ENCODE assay signal across 10 cellular contexts in genomic region chr6:167824591-167825041, GRCh38. TPM values are rescaled to one million over a fixed set of nuclear protein-coding genes. Genes with fewer than 3 reads are reported as not detected.
DNase-seq lines count a peak whose midpoint lies in the region; ATAC-seq and TF ChIP-seq lines count a peak whose summit lies in the region.
"Had no signal": no experiment of that assay in that cellular context is flagged by ENCODE, and none has a peak within 500 bp of the region (broad histone marks: within the 10 kb centered on the region; RNA-seq: fewer than 3 reads in every experiment).

No MANE protein-coding gene starts in this region.

- no peaks in the 10 kb centered on the region for H3K36me3 ChIP-seq in CD4-positive, CD25-positive, alpha-beta regulatory T cell (ENCODE audit: control insufficient read depth, insufficient read depth, low read length)
- H3K36me3 ChIP-seq: stomach had no signal

- no peak overlapping the region for H3K4me3 ChIP-seq in CD4-positive, CD25-positive, alpha-beta regulatory T cell (ENCODE audit: low read depth, low read length)

- TF ChIP-seq CTCF in HFFc6 (IDR thresholded peaks at IDR 0.05) (no peak), nephron progenitor cell (IDR thresholded peaks at IDR 0.05) (no peak)

- peaks cover 17% of the 10 kb centered on the region for H3K4me1 ChIP-seq in CD4-positive, CD25-positive, alpha-beta regulatory T cell (ENCODE audit: control insufficient read depth, insufficient read depth, low read length, poor library complexity, severe bottlenecking)

- peak overlapping the region; percentile 66 to 94 (median 84) for H3K4me3 Mint-ChIP-seq in CD4-positive, CD25-positive, alpha-beta regulatory T cell
- peak overlapping the region; percentile 89 for H3K4me3 Mint-ChIP-seq in HFFc6
- H3K4me3 Mint-ChIP-seq in effector memory CD8-positive, alpha-beta T cell = peak overlapping the region; percentile 85 to 90
- peak overlapping the region; percentile 95 for H3K4me3 Mint-ChIP-seq in nephron progenitor cell
- H3K4me3 Mint-ChIP-seq in stimulated activated memory B cell treated with anti-CD40 and anti-IgM and Interleukin-4, amounts not matched to agents 10 μg/mL and 1 μg/mL and 100 μg/mL, for 72 hours = no peak overlapping the region

- H3K9me3 Mint-ChIP-seq in CD4-positive, CD25-positive, alpha-beta regulatory T cell = peaks cover 0 to 1% (median 0%) of the 10 kb centered on the region in 7 donors
- H3K9me3 Mint-ChIP-seq in HFFc6 (no peaks in the 10 kb centered on the region), nephron progenitor cell (no peaks in the 10 kb centered on the region)
- H3K9me3 Mint-ChIP-seq in effector memory CD8-positive, alpha-beta T cell = no peaks in the 10 kb centered on the region
- H3K9me3 Mint-ChIP-seq in stimulated activated memory B cell treated with anti-CD40 and anti-IgM and Interleukin-4, amounts not matched to agents 10 μg/mL and 1 μg/mL and 100 μg/mL, for 72 hours = no peaks in the 10 kb centered on the region

- peaks cover 51% of the 10 kb centered on the region for H3K27me3 Mint-ChIP-seq in CD4-positive, CD25-positive, alpha-beta regulatory T cell
- H3K27me3 Mint-ChIP-seq in HFFc6 (ENCODE audit: insufficient read depth) (no peaks in the 10 kb centered on the region; the same call in 1 of the 2 replicates), nephron progenitor cell (ENCODE audit: low read depth, poor library complexity) (peaks cover 12% of the 10 kb centered on the region)
- H3K27me3 Mint-ChIP-seq in effector memory CD8-positive, alpha-beta T cell = peaks cover 33 to 57% of the 10 kb centered on the region in 2 donors
- H3K27me3 Mint-ChIP-seq in stimulated activated memory B cell treated with anti-CD40 and anti-IgM and Interleukin-4, amounts not matched to agents 10 μg/mL and 1 μg/mL and 100 μg/mL, for 72 hours = peaks cover 21% of the 10 kb centered on the region

- no peaks in the 10 kb centered on the region for H3K36me3 Mint-ChIP-seq in CD4-positive, CD25-positive, alpha-beta regulatory T cell
- H3K36me3 Mint-ChIP-seq in HFFc6 (ENCODE audit: low read depth) (no peaks in the 10 kb centered on the region), nephron progenitor cell (ENCODE audit: low read depth) (peaks cover 23% of the 10 kb centered on the region)
- H3K36me3 Mint-ChIP-seq in effector memory CD8-positive, alpha-beta T cell (ENCODE audit: insufficient read depth) = peaks cover 19% of the 10 kb centered on the region
- no peaks in the 10 kb centered on the region for H3K36me3 Mint-ChIP-seq in stimulated activated memory B cell treated with anti-CD40 and anti-IgM and Interleukin-4, amounts not matched to agents 10 μg/mL and 1 μg/mL and 100 μg/mL, for 72 hours

- no peak for ATAC-seq in CD4-positive, CD25-positive, alpha-beta regulatory T cell (ENCODE audit: low read depth in 2 of 2)
- ATAC-seq in effector memory CD8-positive, alpha-beta T cell (replicated peaks) = no peak
- ATAC-seq in HG02588 (IDR thresholded peaks at IDR 0.05; ENCODE audit: unreplicated experiment) (no peak), GM18909 (IDR thresholded peaks at IDR 0.05; ENCODE audit: poor library complexity, unreplicated experiment) (no peak)
- no peak for ATAC-seq in stimulated activated memory B cell treated with anti-CD40 and anti-IgM and Interleukin-4, amounts not matched to agents 10 μg/mL and 1 μg/mL and 100 μg/mL, for 72 hours

- H3K27ac Mint-ChIP-seq in CD4-positive, CD25-positive, alpha-beta regulatory T cell = no peak overlapping the region
- peak overlapping the region; percentile 80 for H3K27ac Mint-ChIP-seq in HFFc6
- H3K27ac Mint-ChIP-seq in effector memory CD8-positive, alpha-beta T cell = no peak overlapping the region
- H3K27ac Mint-ChIP-seq in nephron progenitor cell = no peak overlapping the region
- no peak overlapping the region for H3K27ac Mint-ChIP-seq in stimulated activated memory B cell treated with anti-CD40 and anti-IgM and Interleukin-4, amounts not matched to agents 10 μg/mL and 1 μg/mL and 100 μg/mL, for 72 hours

- peaks cover 10 to 38% (median 15%) of the 10 kb centered on the region in 4 donors for H3K4me1 Mint-ChIP-seq in CD4-positive, CD25-positive, alpha-beta regulatory T cell
- peaks cover 44% of the 10 kb centered on the region for H3K4me1 Mint-ChIP-seq in HFFc6 (ENCODE audit: low read depth)
- H3K4me1 Mint-ChIP-seq in effector memory CD8-positive, alpha-beta T cell (ENCODE audit: low read depth in 2 of 2) = peaks cover 12% of the 10 kb centered on the region in 2 donors
- H3K4me1 Mint-ChIP-seq in nephron progenitor cell = peaks cover 42% of the 10 kb centered on the region
- peaks cover 26% of the 10 kb centered on the region for H3K4me1 Mint-ChIP-seq in stimulated activated memory B cell treated with anti-CD40 and anti-IgM and Interleukin-4, amounts not matched to agents 10 μg/mL and 1 μg/mL and 100 μg/mL, for 72 hours

- no peaks in the 10 kb centered on the region for H3K9me3 ChIP-seq in CD4-positive, CD25-positive, alpha-beta regulatory T cell (ENCODE audit: control insufficient read depth in 2 of 2, low read length in 2 of 2)
- H3K9me3 ChIP-seq: stomach had no signal

- no peak overlapping the region for H3K27ac ChIP-seq in CD4-positive, CD25-positive, alpha-beta regulatory T cell (ENCODE audit: insufficient read depth, low read length, poor library complexity, severe bottlenecking)
- H3K27ac ChIP-seq: skin epidermis had no signal

- peaks cover 15% of the 10 kb centered on the region for H3K27me3 ChIP-seq in CD4-positive, CD25-positive, alpha-beta regulatory T cell (ENCODE audit: control insufficient read depth, insufficient read depth, low read length)

- no peak for DNase-seq in CD4-positive, CD25-positive, alpha-beta regulatory T cell
- DNase-seq in HFFc6 = peak; percentile 86
- no peak for DNase-seq in effector memory CD8-positive, alpha-beta T cell
- no peak for DNase-seq in nephron progenitor cell
- DNase-seq in NCI-H1105 treated with DMSO at 0.1 percent for 48 hours (lab: John Stamatoyannopoulos, UW) = no peak
- DNase-seq: stomach had no signal

RNA-seq across cellular contexts. Expression of gene AFDN, which starts 2.1 kb away (rescaled TPM):
- total RNA-seq in CD4-positive, CD25-positive, alpha-beta regulatory T cell = 39.9 TPM
- polyA plus RNA-seq in CD4-positive, CD25-positive, alpha-beta regulatory T cell = 1 to 10 TPM; 2.0 to 3.8 (median 2.7) TPM
- total RNA-seq in HFFc6 (2021; fragmentation: NEBNext Ultra II Directional; extraction: Animal tissue kit (Norgen Biotek cat#: 25700)) = 10 to 100 TPM; 16.1 to 20.3 (median 17.4) TPM
